In the genomic region with DNA sequence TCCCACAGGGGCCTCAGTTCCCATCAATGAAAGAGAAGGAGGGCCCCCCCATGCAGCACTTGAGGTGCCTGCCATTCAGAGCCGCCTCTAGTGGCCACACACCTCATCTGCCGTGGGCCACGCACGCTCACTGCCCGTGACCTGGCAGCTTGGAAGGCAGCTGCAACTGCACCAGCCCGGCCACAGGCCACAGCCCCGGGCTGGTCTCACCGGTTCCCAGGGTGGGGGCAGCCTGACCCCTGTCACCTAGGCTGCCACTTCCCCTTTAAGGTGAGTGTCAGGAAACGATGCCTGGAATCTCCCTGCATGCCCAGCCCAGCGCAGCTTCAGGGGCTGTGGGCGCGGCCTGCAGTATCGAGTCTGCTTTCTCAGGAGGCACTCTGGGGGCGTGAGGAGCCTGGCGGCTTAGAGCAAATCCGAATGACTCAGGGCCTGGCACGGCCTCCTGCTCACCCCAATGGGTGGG, we compare ENCODE assay signal across 10 cellular contexts. TPM values are rescaled to one million over a fixed set of nuclear protein-coding genes. Genes with fewer than 3 reads are reported as not detected.
A peak's percentile ranks its signal among the peaks of the same experiment; 100 is the strongest.
DNase-seq lines count a peak whose midpoint lies in the region; ATAC-seq and TF ChIP-seq lines count a peak whose summit lies in the region.
"Had no signal": no experiment of that assay in that cellular context is flagged by ENCODE, and none has a peak within 500 bp of the region (broad histone marks: within the 10 kb centered on the region; RNA-seq: fewer than 3 reads in every experiment).

No MANE protein-coding gene starts in this region.

- no peak overlapping the region for H3K4me3 Mint-ChIP-seq in activated T-cell treated with anti-CD3 and anti-CD28 coated beads, Interleukin-2, amount 50 U/mL, for 72 hours
- H3K4me3 Mint-ChIP-seq in stimulated activated memory B cell treated with anti-CD40 and anti-IgM and Interleukin-4, amounts not matched to agents 10 μg/mL and 1 μg/mL and 100 μg/mL, for 72 hours: no peak overlapping the region

- TF ChIP-seq POLR2A in erythroblast (IDR thresholded peaks at IDR 0.05; ENCODE audit: low read length): no peak

- ATAC-seq in activated T-cell treated with anti-CD3 and anti-CD28 coated beads, Interleukin-2, amount 50 U/mL, for 72 hours (replicated peaks in 1 of 2): no peak
- ATAC-seq in stimulated activated memory B cell treated with anti-CD40 and anti-IgM and Interleukin-4, amounts not matched to agents 10 μg/mL and 1 μg/mL and 100 μg/mL, for 72 hours: peak; percentile 24
- ATAC-seq in HG03139 (IDR thresholded peaks at IDR 0.05; ENCODE audit: unreplicated experiment): no peak
- no peak for ATAC-seq in GM18907 (IDR thresholded peaks at IDR 0.05; ENCODE audit: unreplicated experiment)

- no peaks in the 10 kb centered on the region for H3K4me1 Mint-ChIP-seq in activated T-cell treated with anti-CD3 and anti-CD28 coated beads, Interleukin-2, amount 50 U/mL, for 72 hours (ENCODE audit: low read depth)
- peaks cover 7% of the 10 kb centered on the region for H3K4me1 Mint-ChIP-seq in stimulated activated memory B cell treated with anti-CD40 and anti-IgM and Interleukin-4, amounts not matched to agents 10 μg/mL and 1 μg/mL and 100 μg/mL, for 72 hours

- no peaks in the 10 kb centered on the region for H3K36me3 Mint-ChIP-seq in activated T-cell treated with anti-CD3 and anti-CD28 coated beads, Interleukin-2, amount 50 U/mL, for 72 hours (ENCODE audit: insufficient read depth in 2 of 2)
- H3K36me3 Mint-ChIP-seq in stimulated activated memory B cell treated with anti-CD40 and anti-IgM and Interleukin-4, amounts not matched to agents 10 μg/mL and 1 μg/mL and 100 μg/mL, for 72 hours: no peaks in the 10 kb centered on the region
- H3K36me3 Mint-ChIP-seq: IgD-negative memory B cell had no signal

- peak; percentile 76 for DNase-seq in activated T-cell treated with anti-CD3 and anti-CD28 coated beads for 48 hours (ENCODE audit: low read depth)
- no peak for DNase-seq in activated T-cell treated with anti-CD3 and anti-CD28 coated beads, Interleukin-2, amount 50 U/mL, for 72 hours
- DNase-seq in activated CD4-positive, alpha-beta T cell treated with anti-CD3 and anti-CD28 coated beads, Interleukin-2, amount 50 U/mL, for 1 hour: peak; percentile 17
- DNase-seq in left kidney (ENCODE audit: low read depth, low spot score): peak; percentile 62
- DNase-seq in erythroblast (lab: John Stamatoyannopoulos, UW): no peak

- H3K27me3 Mint-ChIP-seq in activated T-cell treated with anti-CD3 and anti-CD28 coated beads, Interleukin-2, amount 50 U/mL, for 72 hours (ENCODE audit: low read depth): no peaks in the 10 kb centered on the region
- peaks cover 29% of the 10 kb centered on the region for H3K27me3 Mint-ChIP-seq in stimulated activated memory B cell treated with anti-CD40 and anti-IgM and Interleukin-4, amounts not matched to agents 10 μg/mL and 1 μg/mL and 100 μg/mL, for 72 hours

- no peaks in the 10 kb centered on the region for H3K9me3 Mint-ChIP-seq in activated T-cell treated with anti-CD3 and anti-CD28 coated beads, Interleukin-2, amount 50 U/mL, for 72 hours
- H3K9me3 Mint-ChIP-seq in stimulated activated memory B cell treated with anti-CD40 and anti-IgM and Interleukin-4, amounts not matched to agents 10 μg/mL and 1 μg/mL and 100 μg/mL, for 72 hours: no peaks in the 10 kb centered on the region
- H3K9me3 Mint-ChIP-seq: IgD-negative memory B cell had no signal

- H3K27ac Mint-ChIP-seq in activated T-cell treated with anti-CD3 and anti-CD28 coated beads, Interleukin-2, amount 50 U/mL, for 72 hours: no peak overlapping the region
- H3K27ac Mint-ChIP-seq in stimulated activated memory B cell treated with anti-CD40 and anti-IgM and Interleukin-4, amounts not matched to agents 10 μg/mL and 1 μg/mL and 100 μg/mL, for 72 hours: no peak overlapping the region
- H3K27ac Mint-ChIP-seq: IgD-negative memory B cell had no signal

RNA-seq across cellular contexts. Expression of a gene that starts 2.6 kb away (rescaled TPM):
- not detected for total RNA-seq in activated T-cell treated with anti-CD3 and anti-CD28 coated beads, Interleukin-2, amount 50 U/mL, for 72 hours
- total RNA-seq: T-helper 2 cell treated with Interferon-gamma antibody and Interleukin-4, amounts not matched to agents 100 ng/mL and 5 ng/mL, for 36 hours had no signal

RNA-seq across cellular contexts. Expression of a gene that starts 12.7 kb away (rescaled TPM):
- not detected for total RNA-seq in activated T-cell treated with anti-CD3 and anti-CD28 coated beads, Interleukin-2, amount 50 U/mL, for 72 hours
- total RNA-seq: T-helper 2 cell treated with Interferon-gamma antibody and Interleukin-4, amounts not matched to agents 100 ng/mL and 5 ng/mL, for 36 hours had no signal

RNA-seq across cellular contexts. Expression of a gene that starts 24.8 kb away (rescaled TPM):
- total RNA-seq in activated T-cell treated with anti-CD3 and anti-CD28 coated beads, Interleukin-2, amount 50 U/mL, for 72 hours: not detected
- total RNA-seq: T-helper 2 cell treated with Interferon-gamma antibody and Interleukin-4, amounts not matched to agents 100 ng/mL and 5 ng/mL, for 36 hours had no signal

Comparison
In these comparisons a context has a peak if more than half of its experiments do, and no peak if none do; other contexts are left out.
1. DNase-seq: peak in activated T-cell treated with anti-CD3 and anti-CD28 coated beads for 48 hours (single experiment), activated CD4-positive, alpha-beta T cell treated with anti-CD3 and anti-CD28 coated beads, Interleukin-2, amount 50 U/mL, for 1 hour (single experiment) and left kidney (single experiment); none in activated T-cell treated with anti-CD3 and anti-CD28 coated beads, Interleukin-2, amount 50 U/mL, for 72 hours (0 of 2) and erythroblast (0 of 2).